16 cellular contexts compared by ENCODE assay signal in the genomic region with DNA sequence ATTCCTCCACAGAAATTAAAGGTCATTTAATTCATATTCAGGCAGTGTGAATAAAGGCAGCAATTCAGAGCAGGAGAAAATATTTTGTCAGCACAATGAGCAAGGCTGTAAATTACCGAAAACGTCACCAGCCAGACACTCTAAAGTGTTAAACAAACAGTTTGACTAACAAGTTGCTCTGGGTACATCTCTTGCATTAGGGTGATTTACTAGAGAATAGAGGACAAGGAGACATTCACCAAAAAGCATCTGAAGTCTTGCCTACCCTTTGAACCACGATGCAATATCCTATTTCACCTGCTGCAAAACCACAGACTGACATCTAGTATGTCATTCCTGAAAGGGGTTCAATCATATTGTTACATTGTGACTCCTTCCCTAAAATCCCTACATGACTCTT. TPM values are rescaled to one million over a fixed set of nuclear protein-coding genes. Genes with fewer than 3 reads are reported as not detected.
A peak's percentile ranks its signal among the peaks of the same experiment; 100 is the strongest.
DNase-seq lines count a peak whose midpoint lies in the region; ATAC-seq and TF ChIP-seq lines count a peak whose summit lies in the region.
"Had no signal": no experiment of that assay in that cellular context is flagged by ENCODE, and none has a peak within 500 bp of the region (broad histone marks: within the 10 kb centered on the region; RNA-seq: fewer than 3 reads in every experiment).

No MANE protein-coding gene starts in this region.

- no peaks in the 10 kb centered on the region for H3K4me1 ChIP-seq in sigmoid colon

- no peak for TF ChIP-seq CTCF in nephron progenitor cell (IDR thresholded peaks at IDR 0.05)
- no peak for TF ChIP-seq CTCF in chondrocyte (IDR thresholded peaks at IDR 0.05)
- no peak for TF ChIP-seq CTCF in sigmoid colon (IDR thresholded peaks at IDR 0.05)

- no peak for ATAC-seq in activated CD4-positive, alpha-beta T cell treated with anti-CD3 and anti-CD28 coated beads for 36 hours
- ATAC-seq: HepG2 had no signal

- H3K27ac ChIP-seq in sigmoid colon = no peak overlapping the region
- H3K27ac ChIP-seq: GM23248 had no signal

- H3K9me3 Mint-ChIP-seq in nephron progenitor cell = peaks cover 5% of the 10 kb centered on the region
- no peaks in the 10 kb centered on the region for H3K9me3 Mint-ChIP-seq in chondrocyte (ENCODE audit: low read depth)
- H3K9me3 Mint-ChIP-seq in activated CD4-positive, alpha-beta T cell treated with anti-CD3 and anti-CD28 coated beads for 36 hours (ENCODE audit: low read depth) = no peaks in the 10 kb centered on the region

- TF ChIP-seq POLR2A in sigmoid colon (IDR thresholded peaks at IDR 0.05) = no peak

- no peak for TF ChIP-seq EP300 in sigmoid colon (IDR thresholded peaks at IDR 0.05)

- peaks cover 0 to 2% (median 0%) of the 10 kb centered on the region in 3 donors for H3K27me3 ChIP-seq in sigmoid colon

- H3K4me3 ChIP-seq in sigmoid colon = no peak overlapping the region
- H3K4me3 ChIP-seq: GM23248 had no signal

- H3K4me3 Mint-ChIP-seq in nephron progenitor cell = no peak overlapping the region
- H3K4me3 Mint-ChIP-seq in chondrocyte (ENCODE audit: unreplicated experiment) = no peak overlapping the region
- H3K4me3 Mint-ChIP-seq in activated CD4-positive, alpha-beta T cell treated with anti-CD3 and anti-CD28 coated beads for 36 hours = no peak overlapping the region

- intact Hi-C loops in sigmoid colon (cut with DNase I) = no loop called here
- intact Hi-C loops in activated CD4-positive, alpha-beta T cell treated with anti-CD3 and anti-CD28 coated beads for 36 hours (cut with DNase I, micrococcal nuclease) = loop anchor here in 1 of 2 experiments (5.0 kb wide), 1 partner anchor 1029 kb away; no protein-coding TSS in a partner anchor

- peaks cover 25% of the 10 kb centered on the region for H3K4me1 Mint-ChIP-seq in nephron progenitor cell
- peaks cover 15% of the 10 kb centered on the region for H3K4me1 Mint-ChIP-seq in chondrocyte (ENCODE audit: low read depth)
- H3K4me1 Mint-ChIP-seq in activated CD4-positive, alpha-beta T cell treated with anti-CD3 and anti-CD28 coated beads for 36 hours = no peaks in the 10 kb centered on the region

- peaks cover 17% of the 10 kb centered on the region for H3K27me3 Mint-ChIP-seq in nephron progenitor cell (ENCODE audit: low read depth, poor library complexity)
- peaks cover 4% of the 10 kb centered on the region for H3K27me3 Mint-ChIP-seq in chondrocyte (ENCODE audit: low read depth)
- H3K27me3 Mint-ChIP-seq in activated CD4-positive, alpha-beta T cell treated with anti-CD3 and anti-CD28 coated beads for 36 hours = peaks cover 26% of the 10 kb centered on the region

- POLR2A ChIA-PET in activated CD4-positive, alpha-beta T cell treated with anti-CD3 and anti-CD28 coated beads for 36 hours (lab: Charles Lee) = no interaction called here

- H3K27ac Mint-ChIP-seq in nephron progenitor cell (peak overlapping the region; percentile 45), chondrocyte (ENCODE audit: unreplicated experiment) (no peak overlapping the region)
- no peak overlapping the region for H3K27ac Mint-ChIP-seq in activated CD4-positive, alpha-beta T cell treated with anti-CD3 and anti-CD28 coated beads for 36 hours

- H3K36me3 Mint-ChIP-seq in nephron progenitor cell (ENCODE audit: low read depth) = no peaks in the 10 kb centered on the region
- no peaks in the 10 kb centered on the region for H3K36me3 Mint-ChIP-seq in chondrocyte (ENCODE audit: low read depth)
- no peaks in the 10 kb centered on the region for H3K36me3 Mint-ChIP-seq in activated CD4-positive, alpha-beta T cell treated with anti-CD3 and anti-CD28 coated beads for 36 hours (ENCODE audit: low read depth)

- CTCF ChIA-PET in activated CD4-positive, alpha-beta T cell treated with anti-CD3 and anti-CD28 coated beads for 36 hours (lab: Charles Lee) = no interaction called here

- no peaks in the 10 kb centered on the region for H3K36me3 ChIP-seq in sigmoid colon

- WGBS in sigmoid colon, 2 donors = 29 to 48% methylated on average over 3 of the region's 3 CpGs

- H3K9me3 ChIP-seq in sigmoid colon = no peaks in the 10 kb centered on the region

- DNase-seq in NCI-H187 treated with DMSO at 0.1 percent for 48 hours (lab: John Stamatoyannopoulos, UW) (peak; percentile 64), NCI-H187 (lab: John Stamatoyannopoulos, UW) (no peak), NCI-H1436 (lab: John Stamatoyannopoulos, UW) (peak; percentile 55), NCI-H748 treated with DMSO at 0.1 percent for 48 hours (lab: John Stamatoyannopoulos, UW) (peak; percentile 69), nephron progenitor cell (no peak), chondrocyte (ENCODE audit: low spot score) (no peak), sigmoid colon (no peak)
- no peak for DNase-seq in activated CD4-positive, alpha-beta T cell treated with anti-CD3 and anti-CD28 coated beads for 36 hours
- DNase-seq: C1 segment of cervical spinal cord, GM23248, HCEC 1CT, KG1, NCI-H446, Right ventricle myocardium superior had no signal

RNA-seq across cellular contexts. Expression of a gene that starts 27.1 kb away (rescaled TPM):
- total RNA-seq in chondrocyte (not detected in 3 replicates), sigmoid colon (not detected)
- not detected for polyA plus RNA-seq in sigmoid colon
- total RNA-seq in activated CD4-positive, alpha-beta T cell treated with anti-CD3 and anti-CD28 coated beads for 36 hours = not detected
- total RNA-seq: GM23248; HepG2; Right ventricle myocardium superior; T-helper 1 cell treated with Interleukin-12 subunit alpha and Interleukin-12 subunit beta and Interleukin-4 antibody, amounts not matched to agents 30 ng/mL and 1 ng/mL, for 36 hours had no signal
- polyA plus RNA-seq: GM23248, HepG2 had no signal

Comparison
In these comparisons a context has a peak if more than half of its experiments do, and no peak if none do; other contexts are left out.
1. DNase-seq: peak in NCI-H187 treated with DMSO at 0.1 percent for 48 hours (single experiment), NCI-H1436 (single experiment) and NCI-H748 treated with DMSO at 0.1 percent for 48 hours (single experiment); none in NCI-H187 (0 of 2), nephron progenitor cell (single experiment), chondrocyte (single experiment), sigmoid colon (single experiment) and activated CD4-positive, alpha-beta T cell treated with anti-CD3 and anti-CD28 coated beads for 36 hours (single experiment).